In genomic region chr7:20393021-20394015, GRCh38 we compare ENCODE assay signal across 19 cellular contexts.
A peak's percentile ranks its signal among the peaks of the same experiment; 100 is the strongest.
DNase-seq lines count a peak whose midpoint lies in the region; ATAC-seq, FAIRE-seq and TF ChIP-seq lines count a peak whose summit lies in the region.
"Had no signal": no experiment of that assay in that cellular context is flagged by ENCODE, and none has a peak within 500 bp of the region (broad histone marks: within the 10 kb centered on the region; RNA-seq: fewer than 3 reads in every experiment).

No MANE protein-coding gene starts in this region.

- CTCF ChIA-PET in activated naive CD4-positive, alpha-beta T cell treated with anti-CD3 and anti-CD28 coated beads for 36 hours (lab: Charles Lee): no interaction called here

- no peaks in the 10 kb centered on the region for H3K27me3 Mint-ChIP-seq in activated naive CD4-positive, alpha-beta T cell treated with anti-CD3 and anti-CD28 coated beads, Interleukin-2, amount 50 U/mL, for 24 hours
- H3K27me3 Mint-ChIP-seq in activated naive CD4-positive, alpha-beta T cell treated with anti-CD3 and anti-CD28 coated beads for 36 hours (ENCODE audit: low read depth): no peaks in the 10 kb centered on the region
- H3K27me3 Mint-ChIP-seq in effector memory CD8-positive, alpha-beta T cell: no peaks in the 10 kb centered on the region
- H3K27me3 Mint-ChIP-seq: CD4-positive, CD25-positive, alpha-beta regulatory T cell; stimulated activated naive CD8-positive, alpha-beta T cell treated with anti-CD3 and anti-CD28 coated beads, Interleukin-15, Interleukin-2, amounts not matched to agents 100 ng/mL and 50 ng/mL, for 24 hours had no signal

- no peaks in the 10 kb centered on the region for H3K9me3 Mint-ChIP-seq in activated naive CD4-positive, alpha-beta T cell treated with anti-CD3 and anti-CD28 coated beads, Interleukin-2, amount 50 U/mL, for 24 hours
- no peaks in the 10 kb centered on the region for H3K9me3 Mint-ChIP-seq in activated naive CD4-positive, alpha-beta T cell treated with anti-CD3 and anti-CD28 coated beads for 36 hours
- H3K9me3 Mint-ChIP-seq in stimulated activated effector memory CD8-positive, alpha-beta T cell treated with anti-CD3 and anti-CD28 coated beads, Interleukin-12 subunit alpha, Interleukin-12 subunit beta, amount 100 ng/mL, for 72 hours: no peaks in the 10 kb centered on the region
- peaks cover 0 to 7% of the 10 kb centered on the region in 2 donors for H3K9me3 Mint-ChIP-seq in effector memory CD8-positive, alpha-beta T cell
- H3K9me3 Mint-ChIP-seq: neural progenitor cell had no signal

- TF ChIP-seq CTCF in LNCaP clone FGC (IDR thresholded peaks at IDR 0.05; ENCODE audit: control insufficient read depth, extremely low read depth, insufficient read depth) (no peak), epithelial cell of proximal tubule (conservative IDR thresholded peaks at IDR 0.05; ENCODE audit: low read depth, low read length) (no peak)

- intact Hi-C loops in activated naive CD4-positive, alpha-beta T cell treated with anti-CD3 and anti-CD28 coated beads for 36 hours (cut with micrococcal nuclease): no loop called here

- H3K9me3 ChIP-seq in small intestine (ENCODE audit: control insufficient read depth, low read depth): no peaks in the 10 kb centered on the region
- H3K9me3 ChIP-seq: colonic mucosa had no signal

- no peaks in the 10 kb centered on the region for H3K36me3 Mint-ChIP-seq in activated naive CD4-positive, alpha-beta T cell treated with anti-CD3 and anti-CD28 coated beads, Interleukin-2, amount 50 U/mL, for 24 hours
- no peaks in the 10 kb centered on the region for H3K36me3 Mint-ChIP-seq in activated naive CD4-positive, alpha-beta T cell treated with anti-CD3 and anti-CD28 coated beads for 36 hours (ENCODE audit: low read depth)
- no peaks in the 10 kb centered on the region for H3K36me3 Mint-ChIP-seq in stimulated activated effector memory CD8-positive, alpha-beta T cell treated with anti-CD3 and anti-CD28 coated beads, Interleukin-12 subunit alpha, Interleukin-12 subunit beta, amount 100 ng/mL, for 72 hours
- no peaks in the 10 kb centered on the region for H3K36me3 Mint-ChIP-seq in effector memory CD8-positive, alpha-beta T cell (ENCODE audit: insufficient read depth)
- H3K36me3 Mint-ChIP-seq: CD4-positive, CD25-positive, alpha-beta regulatory T cell had no signal

- FAIRE-seq in small intestine (lab: Jason Lieb, UNC): no peak
- FAIRE-seq: TTC549 had no signal

- no peak overlapping the region for H3K4me3 Mint-ChIP-seq in activated naive CD4-positive, alpha-beta T cell treated with anti-CD3 and anti-CD28 coated beads, Interleukin-2, amount 50 U/mL, for 24 hours
- no peak overlapping the region for H3K4me3 Mint-ChIP-seq in activated naive CD4-positive, alpha-beta T cell treated with anti-CD3 and anti-CD28 coated beads for 36 hours
- H3K4me3 Mint-ChIP-seq in stimulated activated effector memory CD8-positive, alpha-beta T cell treated with anti-CD3 and anti-CD28 coated beads, Interleukin-12 subunit alpha, Interleukin-12 subunit beta, amount 100 ng/mL, for 72 hours: no peak overlapping the region
- no peak overlapping the region for H3K4me3 Mint-ChIP-seq in effector memory CD8-positive, alpha-beta T cell
- H3K4me3 Mint-ChIP-seq: CD4-positive, CD25-positive, alpha-beta regulatory T cell; neural progenitor cell; stimulated activated naive CD8-positive, alpha-beta T cell treated with anti-CD3 and anti-CD28 coated beads, Interleukin-15, Interleukin-2, amounts not matched to agents 100 ng/mL and 50 ng/mL, for 24 hours had no signal

- peak overlapping the region; percentile 8 to 20 for H3K27ac ChIP-seq in small intestine (ENCODE audit: low read depth in 1 of 2, low read length in 1 of 2)
- H3K27ac ChIP-seq: colonic mucosa, GM23248, neural progenitor cell had no signal

- peaks cover 5% of the 10 kb centered on the region in 2 donors for H3K4me1 ChIP-seq in small intestine (ENCODE audit: control insufficient read depth in 2 of 2, insufficient read depth in 1 of 2, low read depth in 1 of 2, low read length in 1 of 2)
- H3K4me1 ChIP-seq: colonic mucosa had no signal

- H3K4me1 Mint-ChIP-seq in activated naive CD4-positive, alpha-beta T cell treated with anti-CD3 and anti-CD28 coated beads, Interleukin-2, amount 50 U/mL, for 24 hours: no peaks in the 10 kb centered on the region
- H3K4me1 Mint-ChIP-seq in activated naive CD4-positive, alpha-beta T cell treated with anti-CD3 and anti-CD28 coated beads for 36 hours (ENCODE audit: low read depth): no peaks in the 10 kb centered on the region
- no peaks in the 10 kb centered on the region for H3K4me1 Mint-ChIP-seq in stimulated activated effector memory CD8-positive, alpha-beta T cell treated with anti-CD3 and anti-CD28 coated beads, Interleukin-12 subunit alpha, Interleukin-12 subunit beta, amount 100 ng/mL, for 72 hours
- H3K4me1 Mint-ChIP-seq in effector memory CD8-positive, alpha-beta T cell (ENCODE audit: low read depth in 2 of 2): no peaks in the 10 kb centered on the region
- H3K4me1 Mint-ChIP-seq: CD4-positive, CD25-positive, alpha-beta regulatory T cell; neural progenitor cell had no signal

- H3K4me3 ChIP-seq in LNCaP clone FGC (ENCODE audit: low read depth, low read length): no peak overlapping the region
- no peak overlapping the region for H3K4me3 ChIP-seq in epithelial cell of proximal tubule (ENCODE audit: low read depth, low read length)
- H3K4me3 ChIP-seq in small intestine (ENCODE audit: low read depth in 1 of 2, low read length in 2 of 2): no peak overlapping the region
- H3K4me3 ChIP-seq: colonic mucosa, GM23248, neural progenitor cell had no signal

- WGBS in small intestine, 3 donors: 25 to 68% (median 40%) methylated on average over 4 of the region's 4 CpGs

- no peaks in the 10 kb centered on the region for H3K27me3 ChIP-seq in small intestine (ENCODE audit: control insufficient read depth in 2 of 2, insufficient read depth in 2 of 2, low read length in 2 of 2)
- H3K27me3 ChIP-seq: colonic mucosa, neural progenitor cell had no signal

- DNase-seq in activated naive CD4-positive, alpha-beta T cell treated with anti-CD3 and anti-CD28 coated beads for 36 hours: no peak
- DNase-seq in LNCaP clone FGC (ENCODE audit: low read depth) (peak; percentile 52), epithelial cell of proximal tubule (ENCODE audit: low read depth) (peak; percentile 52), small intestine (peak; percentile 78), mesenteric fat pad (ENCODE audit: low spot score) (no peak)
- no peak for DNase-seq in stimulated activated effector memory CD8-positive, alpha-beta T cell treated with anti-CD3 and anti-CD28 coated beads, Interleukin-12 subunit alpha, Interleukin-12 subunit beta, amount 100 ng/mL, for 72 hours (ENCODE audit: low spot score in 2 of 2)
- DNase-seq in effector memory CD8-positive, alpha-beta T cell: no peak
- DNase-seq: activated naive CD4-positive, alpha-beta T cell treated with anti-CD3 and anti-CD28 coated beads, Interleukin-2, amount 50 U/mL, for 16 hours; CD4-positive, CD25-positive, alpha-beta regulatory T cell; colonic mucosa; GM23248; NCI-H2029 treated with DMSO at 0.1 percent for 48 hours; NCI-H510A had no signal

- peak overlapping the region; percentile 24 for H3K27ac Mint-ChIP-seq in activated naive CD4-positive, alpha-beta T cell treated with anti-CD3 and anti-CD28 coated beads, Interleukin-2, amount 50 U/mL, for 24 hours
- H3K27ac Mint-ChIP-seq in activated naive CD4-positive, alpha-beta T cell treated with anti-CD3 and anti-CD28 coated beads for 36 hours: no peak overlapping the region
- H3K27ac Mint-ChIP-seq in stimulated activated effector memory CD8-positive, alpha-beta T cell treated with anti-CD3 and anti-CD28 coated beads, Interleukin-12 subunit alpha, Interleukin-12 subunit beta, amount 100 ng/mL, for 72 hours: no peak overlapping the region
- no peak overlapping the region for H3K27ac Mint-ChIP-seq in effector memory CD8-positive, alpha-beta T cell
- H3K27ac Mint-ChIP-seq: neural progenitor cell; stimulated activated naive CD8-positive, alpha-beta T cell treated with anti-CD3 and anti-CD28 coated beads, Interleukin-15, Interleukin-2, amounts not matched to agents 100 ng/mL and 50 ng/mL, for 24 hours had no signal

- ATAC-seq in stimulated activated effector memory CD8-positive, alpha-beta T cell treated with anti-CD3 and anti-CD28 coated beads, Interleukin-12 subunit alpha, Interleukin-12 subunit beta, amount 100 ng/mL, for 72 hours: no peak
- ATAC-seq in effector memory CD8-positive, alpha-beta T cell (replicated peaks): no peak
- ATAC-seq: Panc1, SK-N-SH treated with all-trans-retinoic acid at 6 μM for 48 hours had no signal

- H3K36me3 ChIP-seq in small intestine (ENCODE audit: control insufficient read depth in 2 of 2, insufficient read depth in 2 of 2, low read length in 2 of 2): no peaks in the 10 kb centered on the region
- H3K36me3 ChIP-seq: colonic mucosa, neural progenitor cell had no signal

Comparison
In these comparisons a context has a peak if more than half of its experiments do, and no peak if none do; other contexts are left out.
1. DNase-seq: peak in LNCaP clone FGC (single experiment), epithelial cell of proximal tubule (single experiment) and small intestine (single experiment); none in activated naive CD4-positive, alpha-beta T cell treated with anti-CD3 and anti-CD28 coated beads for 36 hours (single experiment), stimulated activated effector memory CD8-positive, alpha-beta T cell treated with anti-CD3 and anti-CD28 coated beads, Interleukin-12 subunit alpha, Interleukin-12 subunit beta, amount 100 ng/mL, for 72 hours (0 of 2), effector memory CD8-positive, alpha-beta T cell (0 of 3) and mesenteric fat pad (single experiment).